ENCODE assay signal across 1 cellular context in the genomic region with DNA sequence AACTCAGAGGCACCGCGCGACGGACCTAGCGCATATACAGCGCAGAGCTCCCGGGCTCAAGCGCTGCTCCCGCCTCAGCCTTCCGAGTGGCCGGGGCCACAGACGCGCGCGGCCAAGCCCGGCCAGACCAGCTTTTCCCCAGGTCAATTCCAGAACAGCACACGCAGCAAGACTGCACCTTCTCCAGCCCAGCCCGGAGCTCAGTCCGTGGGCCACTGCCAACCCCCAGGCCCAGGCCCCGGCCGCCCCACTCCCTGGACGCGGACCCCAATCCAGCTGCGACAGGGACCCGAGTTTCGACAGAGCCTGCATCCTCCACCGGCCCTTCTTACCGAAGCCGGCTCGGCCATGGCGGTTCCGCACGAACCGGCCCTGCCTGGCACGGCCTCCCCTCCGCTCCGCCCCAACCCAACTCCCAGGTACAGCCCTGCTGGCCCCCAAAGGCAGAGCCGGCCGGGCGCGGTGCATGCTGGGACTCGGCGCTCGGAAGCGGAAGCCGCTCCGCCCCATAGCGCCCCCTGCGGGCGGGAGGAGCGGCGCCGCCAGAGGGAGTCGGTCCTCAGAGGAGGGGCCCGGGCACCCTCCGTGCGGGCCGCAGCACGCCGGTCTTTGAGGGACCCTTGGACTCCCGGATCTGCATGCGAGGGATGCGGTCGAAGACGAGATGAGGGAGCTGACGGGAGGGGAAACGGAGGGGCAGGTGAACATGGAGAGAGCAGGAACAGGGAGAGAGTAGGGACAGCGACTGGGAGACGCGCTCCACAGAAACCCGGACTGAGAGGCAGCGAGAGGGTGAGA.
TF ChIP-seq lines count a peak whose summit lies in the region.

A gene with protein sequence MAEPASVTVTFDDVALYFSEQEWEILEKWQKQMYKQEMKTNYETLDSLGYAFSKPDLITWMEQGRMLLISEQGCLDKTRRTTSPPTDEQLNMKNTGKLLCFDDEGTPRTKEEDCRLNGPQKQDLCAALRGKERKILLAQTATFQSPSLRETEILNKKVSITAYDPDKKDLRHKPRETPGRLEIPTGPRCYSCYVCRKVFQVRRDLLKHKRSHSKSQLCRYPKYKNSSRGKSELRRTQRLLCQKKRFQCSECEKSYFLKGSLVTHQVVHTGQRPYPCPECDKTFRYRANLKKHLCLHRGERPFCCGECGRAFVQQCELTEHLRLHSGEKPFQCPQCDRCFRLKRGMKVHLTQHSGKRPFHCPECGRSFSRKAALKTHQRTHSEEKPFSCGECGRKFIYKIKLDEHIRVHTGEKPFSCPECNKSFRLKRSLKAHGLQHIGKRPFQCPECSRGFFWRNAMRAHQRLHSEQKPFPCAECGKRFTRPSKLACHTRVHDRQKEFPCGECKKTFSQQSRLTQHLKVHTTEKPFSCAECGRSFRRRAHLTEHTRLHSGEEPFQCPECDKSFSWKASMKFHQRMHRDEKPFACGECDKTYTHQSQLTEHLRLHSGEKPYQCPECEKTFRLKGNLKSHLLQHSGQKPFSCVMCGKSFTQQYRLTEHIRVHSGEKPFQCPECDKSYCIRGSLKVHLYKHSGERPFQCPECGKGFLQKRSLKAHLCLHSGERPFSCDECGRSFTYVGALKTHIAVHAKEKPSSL (minus strand): TSS at position 461 of the 798 bp plus-strand sequence. CDS start 111 bp downstream, at position 350.

TF ChIP-seq in K562, 482 proteins besides CTCF, POLR2A, EP300 and RAD21 (continued from another document and continues in another):
- TF ChIP-seq POLR3A (IDR thresholded peaks at IDR 0.05; ENCODE audit: borderline replicate concordance, extremely low read depth, insufficient read depth, insufficient read length): no peak
- TF ChIP-seq CTBP1 (IDR thresholded peaks at IDR 0.05; ENCODE audit: borderline replicate concordance): peak; percentile 95
- peak; percentile 67 for TF ChIP-seq ZNF384 (IDR thresholded peaks at IDR 0.05; ENCODE audit: low read depth, low read length)
- TF ChIP-seq GABPB1 (CRISPR knock-in tag; IDR thresholded peaks at IDR 0.05): peak; percentile 96
- TF ChIP-seq ARNT (IDR thresholded peaks at IDR 0.05): peak; percentile 13 to 72; a peak in 3 of 4 replicates
- no peak; the same call in 1 of the 2 replicates for TF ChIP-seq MIER1 (IDR thresholded peaks at IDR 0.05; ENCODE audit: low read depth)
- peak; percentile 9; the same call in 1 of the 2 replicates for TF ChIP-seq ZNF347 (CRISPR knock-in tag; IDR thresholded peaks at IDR 0.05; ENCODE audit: low read depth)
- no peak for TF ChIP-seq ZC3H4 (CRISPR knock-in tag; IDR thresholded peaks at IDR 0.05; ENCODE audit: borderline replicate concordance)
- TF ChIP-seq, protein P1, sequence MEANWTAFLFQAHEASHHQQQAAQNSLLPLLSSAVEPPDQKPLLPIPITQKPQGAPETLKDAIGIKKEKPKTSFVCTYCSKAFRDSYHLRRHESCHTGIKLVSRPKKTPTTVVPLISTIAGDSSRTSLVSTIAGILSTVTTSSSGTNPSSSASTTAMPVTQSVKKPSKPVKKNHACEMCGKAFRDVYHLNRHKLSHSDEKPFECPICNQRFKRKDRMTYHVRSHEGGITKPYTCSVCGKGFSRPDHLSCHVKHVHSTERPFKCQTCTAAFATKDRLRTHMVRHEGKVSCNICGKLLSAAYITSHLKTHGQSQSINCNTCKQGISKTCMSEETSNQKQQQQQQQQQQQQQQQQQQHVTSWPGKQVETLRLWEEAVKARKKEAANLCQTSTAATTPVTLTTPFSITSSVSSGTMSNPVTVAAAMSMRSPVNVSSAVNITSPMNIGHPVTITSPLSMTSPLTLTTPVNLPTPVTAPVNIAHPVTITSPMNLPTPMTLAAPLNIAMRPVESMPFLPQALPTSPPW (CRISPR knock-in tag; IDR thresholded peaks at IDR 0.05): peak; percentile 97
- no peak for TF ChIP-seq CREBBP (IDR thresholded peaks at IDR 0.05; ENCODE audit: low read depth, low read length)
- TF ChIP-seq ZFP30 (CRISPR knock-in tag; IDR thresholded peaks at IDR 0.05; ENCODE audit: borderline replicate concordance): peak; percentile 41; the same call in 1 of the 2 replicates
- TF ChIP-seq ZNF124 (CRISPR knock-in tag; IDR thresholded peaks at IDR 0.05): no peak
- TF ChIP-seq ZNF699 (CRISPR knock-in tag; IDR thresholded peaks at IDR 0.05; ENCODE audit: insufficient replicate concordance): no peak
- peak; percentile 54; the same call in 1 of the 2 replicates for TF ChIP-seq NBN (IDR thresholded peaks at IDR 0.05; ENCODE audit: low read depth)
- TF ChIP-seq MTA2 (IDR thresholded peaks at IDR 0.05; ENCODE audit: low read depth): no peak
- no peak for TF ChIP-seq GATA2 (CRISPR knock-in tag; IDR thresholded peaks at IDR 0.05)
- no peak for TF ChIP-seq RBM17 (IDR thresholded peaks at IDR 0.05; ENCODE audit: borderline replicate concordance, low read depth, low read length)
- peak; percentile 95 for TF ChIP-seq HNRNPL (IDR thresholded peaks at IDR 0.05; ENCODE audit: low read depth, low read length)
- TF ChIP-seq, protein P2, sequence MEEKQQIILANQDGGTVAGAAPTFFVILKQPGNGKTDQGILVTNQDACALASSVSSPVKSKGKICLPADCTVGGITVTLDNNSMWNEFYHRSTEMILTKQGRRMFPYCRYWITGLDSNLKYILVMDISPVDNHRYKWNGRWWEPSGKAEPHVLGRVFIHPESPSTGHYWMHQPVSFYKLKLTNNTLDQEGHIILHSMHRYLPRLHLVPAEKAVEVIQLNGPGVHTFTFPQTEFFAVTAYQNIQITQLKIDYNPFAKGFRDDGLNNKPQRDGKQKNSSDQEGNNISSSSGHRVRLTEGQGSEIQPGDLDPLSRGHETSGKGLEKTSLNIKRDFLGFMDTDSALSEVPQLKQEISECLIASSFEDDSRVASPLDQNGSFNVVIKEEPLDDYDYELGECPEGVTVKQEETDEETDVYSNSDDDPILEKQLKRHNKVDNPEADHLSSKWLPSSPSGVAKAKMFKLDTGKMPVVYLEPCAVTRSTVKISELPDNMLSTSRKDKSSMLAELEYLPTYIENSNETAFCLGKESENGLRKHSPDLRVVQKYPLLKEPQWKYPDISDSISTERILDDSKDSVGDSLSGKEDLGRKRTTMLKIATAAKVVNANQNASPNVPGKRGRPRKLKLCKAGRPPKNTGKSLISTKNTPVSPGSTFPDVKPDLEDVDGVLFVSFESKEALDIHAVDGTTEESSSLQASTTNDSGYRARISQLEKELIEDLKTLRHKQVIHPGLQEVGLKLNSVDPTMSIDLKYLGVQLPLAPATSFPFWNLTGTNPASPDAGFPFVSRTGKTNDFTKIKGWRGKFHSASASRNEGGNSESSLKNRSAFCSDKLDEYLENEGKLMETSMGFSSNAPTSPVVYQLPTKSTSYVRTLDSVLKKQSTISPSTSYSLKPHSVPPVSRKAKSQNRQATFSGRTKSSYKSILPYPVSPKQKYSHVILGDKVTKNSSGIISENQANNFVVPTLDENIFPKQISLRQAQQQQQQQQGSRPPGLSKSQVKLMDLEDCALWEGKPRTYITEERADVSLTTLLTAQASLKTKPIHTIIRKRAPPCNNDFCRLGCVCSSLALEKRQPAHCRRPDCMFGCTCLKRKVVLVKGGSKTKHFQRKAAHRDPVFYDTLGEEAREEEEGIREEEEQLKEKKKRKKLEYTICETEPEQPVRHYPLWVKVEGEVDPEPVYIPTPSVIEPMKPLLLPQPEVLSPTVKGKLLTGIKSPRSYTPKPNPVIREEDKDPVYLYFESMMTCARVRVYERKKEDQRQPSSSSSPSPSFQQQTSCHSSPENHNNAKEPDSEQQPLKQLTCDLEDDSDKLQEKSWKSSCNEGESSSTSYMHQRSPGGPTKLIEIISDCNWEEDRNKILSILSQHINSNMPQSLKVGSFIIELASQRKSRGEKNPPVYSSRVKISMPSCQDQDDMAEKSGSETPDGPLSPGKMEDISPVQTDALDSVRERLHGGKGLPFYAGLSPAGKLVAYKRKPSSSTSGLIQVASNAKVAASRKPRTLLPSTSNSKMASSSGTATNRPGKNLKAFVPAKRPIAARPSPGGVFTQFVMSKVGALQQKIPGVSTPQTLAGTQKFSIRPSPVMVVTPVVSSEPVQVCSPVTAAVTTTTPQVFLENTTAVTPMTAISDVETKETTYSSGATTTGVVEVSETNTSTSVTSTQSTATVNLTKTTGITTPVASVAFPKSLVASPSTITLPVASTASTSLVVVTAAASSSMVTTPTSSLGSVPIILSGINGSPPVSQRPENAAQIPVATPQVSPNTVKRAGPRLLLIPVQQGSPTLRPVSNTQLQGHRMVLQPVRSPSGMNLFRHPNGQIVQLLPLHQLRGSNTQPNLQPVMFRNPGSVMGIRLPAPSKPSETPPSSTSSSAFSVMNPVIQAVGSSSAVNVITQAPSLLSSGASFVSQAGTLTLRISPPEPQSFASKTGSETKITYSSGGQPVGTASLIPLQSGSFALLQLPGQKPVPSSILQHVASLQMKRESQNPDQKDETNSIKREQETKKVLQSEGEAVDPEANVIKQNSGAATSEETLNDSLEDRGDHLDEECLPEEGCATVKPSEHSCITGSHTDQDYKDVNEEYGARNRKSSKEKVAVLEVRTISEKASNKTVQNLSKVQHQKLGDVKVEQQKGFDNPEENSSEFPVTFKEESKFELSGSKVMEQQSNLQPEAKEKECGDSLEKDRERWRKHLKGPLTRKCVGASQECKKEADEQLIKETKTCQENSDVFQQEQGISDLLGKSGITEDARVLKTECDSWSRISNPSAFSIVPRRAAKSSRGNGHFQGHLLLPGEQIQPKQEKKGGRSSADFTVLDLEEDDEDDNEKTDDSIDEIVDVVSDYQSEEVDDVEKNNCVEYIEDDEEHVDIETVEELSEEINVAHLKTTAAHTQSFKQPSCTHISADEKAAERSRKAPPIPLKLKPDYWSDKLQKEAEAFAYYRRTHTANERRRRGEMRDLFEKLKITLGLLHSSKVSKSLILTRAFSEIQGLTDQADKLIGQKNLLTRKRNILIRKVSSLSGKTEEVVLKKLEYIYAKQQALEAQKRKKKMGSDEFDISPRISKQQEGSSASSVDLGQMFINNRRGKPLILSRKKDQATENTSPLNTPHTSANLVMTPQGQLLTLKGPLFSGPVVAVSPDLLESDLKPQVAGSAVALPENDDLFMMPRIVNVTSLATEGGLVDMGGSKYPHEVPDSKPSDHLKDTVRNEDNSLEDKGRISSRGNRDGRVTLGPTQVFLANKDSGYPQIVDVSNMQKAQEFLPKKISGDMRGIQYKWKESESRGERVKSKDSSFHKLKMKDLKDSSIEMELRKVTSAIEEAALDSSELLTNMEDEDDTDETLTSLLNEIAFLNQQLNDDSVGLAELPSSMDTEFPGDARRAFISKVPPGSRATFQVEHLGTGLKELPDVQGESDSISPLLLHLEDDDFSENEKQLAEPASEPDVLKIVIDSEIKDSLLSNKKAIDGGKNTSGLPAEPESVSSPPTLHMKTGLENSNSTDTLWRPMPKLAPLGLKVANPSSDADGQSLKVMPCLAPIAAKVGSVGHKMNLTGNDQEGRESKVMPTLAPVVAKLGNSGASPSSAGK (IDR thresholded peaks at IDR 0.05): no peak; the same call in 1 of the 2 replicates
- peak; percentile 47 for TF ChIP-seq BCOR (IDR thresholded peaks at IDR 0.05)
- TF ChIP-seq, protein P3, sequence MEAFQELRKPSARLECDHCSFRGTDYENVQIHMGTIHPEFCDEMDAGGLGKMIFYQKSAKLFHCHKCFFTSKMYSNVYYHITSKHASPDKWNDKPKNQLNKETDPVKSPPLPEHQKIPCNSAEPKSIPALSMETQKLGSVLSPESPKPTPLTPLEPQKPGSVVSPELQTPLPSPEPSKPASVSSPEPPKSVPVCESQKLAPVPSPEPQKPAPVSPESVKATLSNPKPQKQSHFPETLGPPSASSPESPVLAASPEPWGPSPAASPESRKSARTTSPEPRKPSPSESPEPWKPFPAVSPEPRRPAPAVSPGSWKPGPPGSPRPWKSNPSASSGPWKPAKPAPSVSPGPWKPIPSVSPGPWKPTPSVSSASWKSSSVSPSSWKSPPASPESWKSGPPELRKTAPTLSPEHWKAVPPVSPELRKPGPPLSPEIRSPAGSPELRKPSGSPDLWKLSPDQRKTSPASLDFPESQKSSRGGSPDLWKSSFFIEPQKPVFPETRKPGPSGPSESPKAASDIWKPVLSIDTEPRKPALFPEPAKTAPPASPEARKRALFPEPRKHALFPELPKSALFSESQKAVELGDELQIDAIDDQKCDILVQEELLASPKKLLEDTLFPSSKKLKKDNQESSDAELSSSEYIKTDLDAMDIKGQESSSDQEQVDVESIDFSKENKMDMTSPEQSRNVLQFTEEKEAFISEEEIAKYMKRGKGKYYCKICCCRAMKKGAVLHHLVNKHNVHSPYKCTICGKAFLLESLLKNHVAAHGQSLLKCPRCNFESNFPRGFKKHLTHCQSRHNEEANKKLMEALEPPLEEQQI (IDR thresholded peaks at IDR 0.05): peak; percentile 97
- TF ChIP-seq FOXJ2 (tag; IDR thresholded peaks at IDR 0.05): no peak
- no peak; the same call in 1 of the 2 replicates for TF ChIP-seq MCM2 (IDR thresholded peaks at IDR 0.05; ENCODE audit: low read depth)
- peak; percentile 29; the same call in 1 of the 2 replicates for TF ChIP-seq ZNF77 (CRISPR knock-in tag; IDR thresholded peaks at IDR 0.05)
- TF ChIP-seq ZNF586 (CRISPR knock-in tag; conservative IDR thresholded peaks at IDR 0.05): no peak
- TF ChIP-seq NCOR1 (IDR thresholded peaks at IDR 0.05): peak; percentile 75
- TF ChIP-seq GTF2F1 (IDR thresholded peaks at IDR 0.05; ENCODE audit: low read depth, low read length): peak; percentile 84
- peak; percentile 78; the same call in 1 of the 2 replicates for TF ChIP-seq FOXK1 (CRISPR knock-in tag; IDR thresholded peaks at IDR 0.05; ENCODE audit: borderline replicate concordance)
- TF ChIP-seq, protein P4, sequence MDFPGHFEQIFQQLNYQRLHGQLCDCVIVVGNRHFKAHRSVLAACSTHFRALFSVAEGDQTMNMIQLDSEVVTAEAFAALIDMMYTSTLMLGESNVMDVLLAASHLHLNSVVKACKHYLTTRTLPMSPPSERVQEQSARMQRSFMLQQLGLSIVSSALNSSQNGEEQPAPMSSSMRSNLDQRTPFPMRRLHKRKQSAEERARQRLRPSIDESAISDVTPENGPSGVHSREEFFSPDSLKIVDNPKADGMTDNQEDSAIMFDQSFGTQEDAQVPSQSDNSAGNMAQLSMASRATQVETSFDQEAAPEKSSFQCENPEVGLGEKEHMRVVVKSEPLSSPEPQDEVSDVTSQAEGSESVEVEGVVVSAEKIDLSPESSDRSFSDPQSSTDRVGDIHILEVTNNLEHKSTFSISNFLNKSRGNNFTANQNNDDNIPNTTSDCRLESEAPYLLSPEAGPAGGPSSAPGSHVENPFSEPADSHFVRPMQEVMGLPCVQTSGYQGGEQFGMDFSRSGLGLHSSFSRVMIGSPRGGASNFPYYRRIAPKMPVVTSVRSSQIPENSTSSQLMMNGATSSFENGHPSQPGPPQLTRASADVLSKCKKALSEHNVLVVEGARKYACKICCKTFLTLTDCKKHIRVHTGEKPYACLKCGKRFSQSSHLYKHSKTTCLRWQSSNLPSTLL (IDR thresholded peaks at IDR 0.05): no peak
- no peak for TF ChIP-seq LEF1 (IDR thresholded peaks at IDR 0.05)
- TF ChIP-seq, protein P5, sequence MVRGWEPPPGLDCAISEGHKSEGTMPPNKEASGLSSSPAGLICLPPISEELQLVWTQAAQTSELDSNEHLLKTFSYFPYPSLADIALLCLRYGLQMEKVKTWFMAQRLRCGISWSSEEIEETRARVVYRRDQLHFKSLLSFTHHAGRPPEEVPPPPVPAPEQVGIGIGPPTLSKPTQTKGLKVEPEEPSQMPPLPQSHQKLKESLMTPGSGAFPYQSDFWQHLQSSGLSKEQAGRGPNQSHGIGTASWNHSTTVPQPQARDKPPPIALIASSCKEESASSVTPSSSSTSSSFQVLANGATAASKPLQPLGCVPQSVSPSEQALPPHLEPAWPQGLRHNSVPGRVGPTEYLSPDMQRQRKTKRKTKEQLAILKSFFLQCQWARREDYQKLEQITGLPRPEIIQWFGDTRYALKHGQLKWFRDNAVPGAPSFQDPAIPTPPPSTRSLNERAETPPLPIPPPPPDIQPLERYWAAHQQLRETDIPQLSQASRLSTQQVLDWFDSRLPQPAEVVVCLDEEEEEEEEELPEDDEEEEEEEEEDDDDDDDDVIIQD (CRISPR knock-in tag; IDR thresholded peaks at IDR 0.05): no peak
